37 cellular contexts compared by ENCODE assay signal in the genomic region with DNA sequence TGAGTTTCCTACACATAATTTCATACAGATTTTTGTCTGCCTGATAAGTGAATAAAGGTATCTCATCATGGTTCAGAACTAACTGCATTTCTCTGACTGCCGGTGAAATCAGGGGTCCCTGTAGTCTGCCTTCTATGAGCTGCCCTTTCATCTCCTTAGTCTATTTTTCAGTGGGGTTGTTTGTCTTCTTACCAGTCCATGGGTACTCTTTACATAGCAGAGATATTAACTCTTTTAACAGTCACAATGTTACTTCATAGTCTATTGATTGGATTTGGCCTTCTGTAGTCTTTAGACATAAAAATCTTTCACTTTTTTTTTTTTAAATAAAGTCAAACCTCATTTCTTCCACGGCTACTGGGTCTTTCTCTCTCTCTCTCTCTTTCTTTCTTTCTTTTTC.
"Had no signal": no experiment of that assay in that cellular context is flagged by ENCODE, and none has a peak within 500 bp of the region (broad histone marks: within the 10 kb centered on the region; RNA-seq: fewer than 3 reads in every experiment).

No MANE protein-coding gene starts in this region.

- H3K4me3 Mint-ChIP-seq: activated B cell treated with CpG ODN at 0.5 μM for 24 hours; activated CD4-positive, alpha-beta memory T cell treated with anti-CD3 and anti-CD28 coated beads for 36 hours; activated CD4-positive, alpha-beta T cell treated with anti-CD3 and anti-CD28 coated beads, Interleukin-2, amount 10 ng/mL, durations not matched to agents 24 days and 14 days; activated CD8-positive, alpha-beta memory T cell treated with anti-CD3 and anti-CD28 coated beads, Interleukin-2, amount 10 ng/mL, durations not matched to agents 7 days and 5 days; activated CD8-positive, alpha-beta T cell treated with anti-CD3 and anti-CD28 coated beads, Interleukin-2, amount 10 ng/mL, durations not matched to agents 7 days and 5 days; activated naive CD4-positive, alpha-beta T cell treated with anti-CD3 and anti-CD28 coated beads, Interleukin-2, amount 10 ng/mL, durations not matched to agents 7 days and 5 days; activated naive CD4-positive, alpha-beta T cell treated with anti-CD3 and anti-CD28 coated beads, Interleukin-2, amount 50 U/mL, for 24 hours; activated naive CD8-positive, alpha-beta T cell; activated naive CD8-positive, alpha-beta T cell treated with anti-CD3 and anti-CD28 coated beads, Interleukin-2, amount 10 ng/mL, durations not matched to agents 7 days and 5 days; activated naive CD8-positive, alpha-beta T cell treated with anti-CD3 and anti-CD28 coated beads, Interleukin-2, amount 50 U/mL, for 24 hours; activated T-cell treated with anti-CD3 and anti-CD28 coated beads, Interleukin-2, amount 50 U/mL, for 4 hours; brain; T-helper 1 cell treated with Interleukin-12 subunit alpha and Interleukin-12 subunit beta and Interleukin-4 antibody, amounts not matched to agents 30 μg/mL and 1 μg/mL, for 36 hours; T-helper 2 cell treated with Interferon-gamma antibody and Interleukin-4, amounts not matched to agents 5 μg/mL and 100 μg/mL, for 36 hours had no signal

- H3K27me3 Mint-ChIP-seq: activated B cell treated with CpG ODN at 0.5 μM for 24 hours; activated CD4-positive, alpha-beta memory T cell treated with anti-CD3 and anti-CD28 coated beads for 36 hours; activated CD4-positive, alpha-beta T cell treated with anti-CD3 and anti-CD28 coated beads, Interleukin-2, amount 10 ng/mL, durations not matched to agents 24 days and 14 days; activated CD8-positive, alpha-beta memory T cell treated with anti-CD3 and anti-CD28 coated beads, Interleukin-2, amount 10 ng/mL, durations not matched to agents 7 days and 5 days; activated naive CD4-positive, alpha-beta T cell treated with anti-CD3 and anti-CD28 coated beads, Interleukin-2, amount 10 ng/mL, durations not matched to agents 7 days and 5 days; activated naive CD4-positive, alpha-beta T cell treated with anti-CD3 and anti-CD28 coated beads, Interleukin-2, amount 50 U/mL, for 24 hours; activated naive CD8-positive, alpha-beta T cell; activated naive CD8-positive, alpha-beta T cell treated with anti-CD3 and anti-CD28 coated beads, Interleukin-2, amount 10 ng/mL, durations not matched to agents 7 days and 5 days; activated naive CD8-positive, alpha-beta T cell treated with anti-CD3 and anti-CD28 coated beads, Interleukin-2, amount 50 U/mL, for 24 hours had no signal

- H3K4me1 ChIP-seq: ascending aorta had no signal

- FAIRE-seq: bronchial epithelial cell, TTC549 had no signal

- H3K27me3 ChIP-seq: ascending aorta, cardiac muscle cell had no signal

- H3K27ac Mint-ChIP-seq: activated B cell treated with CpG ODN at 0.5 μM for 24 hours; activated CD4-positive, alpha-beta memory T cell treated with anti-CD3 and anti-CD28 coated beads for 36 hours; activated CD4-positive, alpha-beta T cell treated with anti-CD3 and anti-CD28 coated beads, Interleukin-2, amount 10 ng/mL, durations not matched to agents 24 days and 14 days; activated CD8-positive, alpha-beta memory T cell treated with anti-CD3 and anti-CD28 coated beads, Interleukin-2, amount 10 ng/mL, durations not matched to agents 7 days and 5 days; activated CD8-positive, alpha-beta T cell treated with anti-CD3 and anti-CD28 coated beads, Interleukin-2, amount 10 ng/mL, durations not matched to agents 7 days and 5 days; activated naive CD4-positive, alpha-beta T cell treated with anti-CD3 and anti-CD28 coated beads, Interleukin-2, amount 10 ng/mL, durations not matched to agents 7 days and 5 days; activated naive CD8-positive, alpha-beta T cell; activated naive CD8-positive, alpha-beta T cell treated with anti-CD3 and anti-CD28 coated beads, Interleukin-2, amount 10 ng/mL, durations not matched to agents 7 days and 5 days; activated naive CD8-positive, alpha-beta T cell treated with anti-CD3 and anti-CD28 coated beads, Interleukin-2, amount 50 U/mL, for 24 hours; activated T-helper 2 cell treated with anti-CD3 and anti-CD28 coated beads, Interferon-gamma antibody, Interleukin-2, Interleukin-4, amounts not matched to agents 10 μg/mL and 5 μg/mL and 100 μg/mL, durations not matched to agents 14 hours and 24 hours and 36 hours; T-helper 2 cell treated with Interferon-gamma antibody and Interleukin-4, amounts not matched to agents 5 μg/mL and 100 μg/mL, for 36 hours had no signal

- H3K4me1 Mint-ChIP-seq: activated B cell treated with CpG ODN at 0.5 μM for 24 hours; activated CD4-positive, alpha-beta T cell treated with anti-CD3 and anti-CD28 coated beads, Interleukin-2, amount 10 ng/mL, durations not matched to agents 24 days and 14 days; activated CD8-positive, alpha-beta memory T cell treated with anti-CD3 and anti-CD28 coated beads, Interleukin-2, amount 10 ng/mL, durations not matched to agents 7 days and 5 days; activated naive CD4-positive, alpha-beta T cell treated with anti-CD3 and anti-CD28 coated beads, Interleukin-2, amount 10 ng/mL, durations not matched to agents 7 days and 5 days; activated naive CD4-positive, alpha-beta T cell treated with anti-CD3 and anti-CD28 coated beads, Interleukin-2, amount 50 U/mL, for 24 hours; activated naive CD8-positive, alpha-beta T cell treated with anti-CD3 and anti-CD28 coated beads, Interleukin-2, amount 10 ng/mL, durations not matched to agents 7 days and 5 days; activated naive CD8-positive, alpha-beta T cell treated with anti-CD3 and anti-CD28 coated beads, Interleukin-2, amount 50 U/mL, for 24 hours; brain had no signal

- ATAC-seq: activated CD8-positive, alpha-beta memory T cell treated with anti-CD3 and anti-CD28 coated beads, Interleukin-2, amount 10 ng/mL, durations not matched to agents 7 days and 5 days; activated CD8-positive, alpha-beta T cell treated with anti-CD3 and anti-CD28 coated beads, Interleukin-2, amount 10 ng/mL, durations not matched to agents 7 days and 5 days; activated naive CD8-positive, alpha-beta T cell treated with anti-CD3 and anti-CD28 coated beads, Interleukin-2, amount 50 U/mL, for 24 hours; activated T-cell treated with anti-CD3 and anti-CD28 coated beads, Interleukin-2, amount 50 U/mL, for 4 hours had no signal

- H3K4me3 ChIP-seq: ascending aorta, cardiac muscle cell had no signal

- H3K27ac ChIP-seq: ascending aorta, cardiac muscle cell, VCaP had no signal

- H3K9me3 Mint-ChIP-seq: activated B cell treated with CpG ODN at 0.5 μM for 24 hours; activated CD4-positive, alpha-beta memory T cell treated with anti-CD3 and anti-CD28 coated beads for 36 hours; activated CD4-positive, alpha-beta T cell treated with anti-CD3 and anti-CD28 coated beads, Interleukin-2, amount 10 ng/mL, durations not matched to agents 24 days and 14 days; activated naive CD4-positive, alpha-beta T cell treated with anti-CD3 and anti-CD28 coated beads, Interleukin-2, amount 10 ng/mL, durations not matched to agents 7 days and 5 days; activated naive CD4-positive, alpha-beta T cell treated with anti-CD3 and anti-CD28 coated beads, Interleukin-2, amount 50 U/mL, for 24 hours; activated naive CD8-positive, alpha-beta T cell treated with anti-CD3 and anti-CD28 coated beads, Interleukin-2, amount 10 ng/mL, durations not matched to agents 7 days and 5 days; activated naive CD8-positive, alpha-beta T cell treated with anti-CD3 and anti-CD28 coated beads, Interleukin-2, amount 50 U/mL, for 24 hours; activated T-cell treated with anti-CD3 and anti-CD28 coated beads, Interleukin-2, amount 50 U/mL, for 4 hours; activated T-helper 2 cell treated with anti-CD3 and anti-CD28 coated beads, Interferon-gamma antibody, Interleukin-2, Interleukin-4, amounts not matched to agents 10 μg/mL and 5 μg/mL and 100 μg/mL, durations not matched to agents 14 hours and 24 hours and 36 hours; brain; T-helper 1 cell treated with Interleukin-12 subunit alpha and Interleukin-12 subunit beta and Interleukin-4 antibody, amounts not matched to agents 30 μg/mL and 1 μg/mL, for 36 hours; T-helper 2 cell treated with Interferon-gamma antibody and Interleukin-4, amounts not matched to agents 5 μg/mL and 100 μg/mL, for 36 hours had no signal

- H3K9me3 ChIP-seq: ascending aorta had no signal

- DNase-seq: activated B cell treated with CpG ODN at 0.5 μM for 24 hours; activated CD4-positive, alpha-beta memory T cell treated with anti-CD3 and anti-CD28 coated beads for 36 hours; activated CD4-positive, alpha-beta T cell treated with anti-CD3 and anti-CD28 coated beads for 4 hours; activated CD4-positive, alpha-beta T cell treated with anti-CD3 and anti-CD28 coated beads, Interleukin-2, amount 10 ng/mL, durations not matched to agents 24 days and 14 days; activated CD4-positive, alpha-beta T cell treated with anti-CD3 and anti-CD28 coated beads, Interleukin-2, amount 50 U/mL, for 1 hour; activated CD4-positive, alpha-beta T cell treated with anti-CD3 and anti-CD28 coated beads, Interleukin-2, amount 50 U/mL, for 4 hours; activated CD4-positive, CD25-positive, alpha-beta regulatory T cell treated with anti-CD3 and anti-CD28 coated beads, Interleukin-2, amount 50 U/mL, for 72 hours; activated CD8-positive, alpha-beta memory T cell treated with anti-CD3 and anti-CD28 coated beads for 24 hours; activated CD8-positive, alpha-beta memory T cell treated with anti-CD3 and anti-CD28 coated beads, Interleukin-2, amount 10 ng/mL, durations not matched to agents 7 days and 5 days; activated CD8-positive, alpha-beta memory T cell treated with anti-CD3 and anti-CD28 coated beads, Interleukin-2, amount 50 U/mL, for 48 hours; activated CD8-positive, alpha-beta T cell treated with anti-CD3 and anti-CD28 coated beads, Interleukin-2, amount 10 ng/mL, durations not matched to agents 7 days and 5 days; activated effector memory CD4-positive, alpha-beta T cell treated with Interleukin-2 at 50 U/mL for 16 hours; activated gamma-delta T cell; activated naive CD4-positive, alpha-beta T cell treated with anti-CD3 and anti-CD28 coated beads, Interleukin-2, amount 10 ng/mL, durations not matched to agents 7 days and 5 days; activated naive CD4-positive, alpha-beta T cell treated with Interleukin-2 at 50 U/mL for 16 hours; activated naive CD8-positive, alpha-beta T cell treated with anti-CD3 and anti-CD28 coated beads, Interleukin-2, amount 10 ng/mL, durations not matched to agents 7 days and 5 days; activated naive CD8-positive, alpha-beta T cell treated with anti-CD3 and anti-CD28 coated beads, Interleukin-2, amount 50 U/mL, for 24 hours; activated T-cell treated with anti-CD3 and anti-CD28 coated beads, Interleukin-2, amount 50 U/mL, for 4 hours; amygdala; anterior cingulate cortex; caudate nucleus; cerebellar nuclear complex; SW 1271; T-helper 1 cell; T-helper 2 cell; T-helper 9 cell had no signal
